Comparison of ENCODE assay signal across 26 cellular contexts in genomic region chr21:24868117-24868516, GRCh38.
"Had no signal": no experiment of that assay in that cellular context is flagged by ENCODE, and none has a peak within 500 bp of the region (broad histone marks: within the 10 kb centered on the region; RNA-seq: fewer than 3 reads in every experiment).

No MANE protein-coding gene starts in this region.

- H3K27ac ChIP-seq: coronary artery, dorsolateral prefrontal cortex, epithelial cell of prostate, esophagus squamous epithelium, gastrocnemius medialis, heart right ventricle, left lung, lower lobe of right lung had no signal

- H3K4me1 Mint-ChIP-seq: mesothelial cell of epicardium had no signal

- H3K36me3 ChIP-seq: esophagus squamous epithelium, gastrocnemius medialis, heart right ventricle, left lung, lower lobe of right lung had no signal

- H3K4me3 Mint-ChIP-seq: mesothelial cell of epicardium had no signal

- H3K36me3 Mint-ChIP-seq: mesothelial cell of epicardium had no signal

- FAIRE-seq: colon, islet of Langerhans, keratinocyte had no signal

- H3K27me3 ChIP-seq: dorsolateral prefrontal cortex, esophagus squamous epithelium, gastrocnemius medialis, heart right ventricle, left lung had no signal

- H3K4me3 ChIP-seq: coronary artery, dorsolateral prefrontal cortex, esophagus squamous epithelium, gastrocnemius medialis, heart right ventricle, left lung, lower lobe of right lung, mucosa of descending colon had no signal

- DNase-seq: dermis blood vessel endothelial cell; dorsolateral prefrontal cortex; effector CD4-positive, alpha-beta T cell; effector memory CD4-positive, alpha-beta T cell; erythroblast; esophagus squamous epithelium; foreskin fibroblast; foreskin melanocyte; gastrocnemius medialis; glutamatergic neuron; head of caudate nucleus; heart right ventricle; hippocampal formation; left cardiac atrium; left lung; left ventricle myocardium superior; lower lobe of right lung; mesenchymal stem cell; mucosa of descending colon had no signal

- H3K9me3 ChIP-seq: esophagus squamous epithelium, gastrocnemius medialis, lower lobe of right lung, mucosa of descending colon had no signal

- ATAC-seq: esophagus mucosa, gastrocnemius medialis, heart right ventricle, left cardiac atrium, left lung, left ventricle myocardium superior, lower lobe of right lung, mucosa of descending colon had no signal

- H3K4me1 ChIP-seq: gastrocnemius medialis, heart right ventricle, left lung, lower lobe of right lung had no signal

- H3K27ac Mint-ChIP-seq: mesothelial cell of epicardium had no signal
